ENCODE assay signal across 9 cellular contexts in the genomic region with DNA sequence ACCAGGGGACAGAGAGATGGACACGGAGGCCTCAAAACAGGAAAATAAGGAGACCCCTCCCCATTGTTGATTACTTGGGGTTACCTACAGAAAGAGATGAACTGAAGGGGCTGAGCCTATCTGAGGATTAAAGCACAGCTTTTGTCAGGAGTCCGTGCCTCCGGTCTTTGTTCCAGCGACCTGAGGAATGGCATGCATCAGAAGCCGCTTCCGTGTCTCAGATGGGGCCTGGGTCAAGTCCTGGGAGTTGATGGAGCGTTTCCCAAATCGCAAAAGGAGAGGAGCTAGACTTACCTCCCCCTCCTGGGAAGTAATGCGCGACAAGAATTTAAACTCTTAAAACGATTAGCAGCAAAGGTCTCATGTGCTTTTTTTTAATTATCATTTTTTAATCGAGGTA. TPM values are rescaled to one million over a fixed set of nuclear protein-coding genes. Genes with fewer than 3 reads are reported as not detected.
DNase-seq lines count a peak whose midpoint lies in the region; ATAC-seq and TF ChIP-seq lines count a peak whose summit lies in the region.
"Had no signal": no experiment of that assay in that cellular context is flagged by ENCODE, and none has a peak within 500 bp of the region (broad histone marks: within the 10 kb centered on the region; RNA-seq: fewer than 3 reads in every experiment).

No MANE protein-coding gene starts in this region.

- ATAC-seq in activated T-cell treated with anti-CD3 and anti-CD28 coated beads, Interleukin-2, amount 50 U/mL, for 72 hours (replicated peaks in 1 of 2): no peak
- ATAC-seq in activated naive CD8-positive, alpha-beta T cell treated with anti-CD3 and anti-CD28 coated beads, Interleukin-2, amount 10 ng/mL, durations not matched to agents 7 days and 5 days (ENCODE audit: low read depth): no peak

- H3K27me3 Mint-ChIP-seq in activated T-cell treated with anti-CD3 and anti-CD28 coated beads, Interleukin-2, amount 50 U/mL, for 72 hours (ENCODE audit: low read depth): peaks cover 74% of the 10 kb centered on the region
- H3K27me3 Mint-ChIP-seq in activated naive CD8-positive, alpha-beta T cell treated with anti-CD3 and anti-CD28 coated beads, Interleukin-2, amount 10 ng/mL, durations not matched to agents 7 days and 5 days: peaks cover 64% of the 10 kb centered on the region

- peak overlapping the region; percentile 54 for H3K4me3 ChIP-seq in kidney epithelial cell (ENCODE audit: low read depth, low read length)
- H3K4me3 ChIP-seq in tibial artery: peak overlapping the region; percentile 40 to 51

- H3K9me3 ChIP-seq in tibial artery: no peaks in the 10 kb centered on the region

- H3K36me3 ChIP-seq in kidney epithelial cell (ENCODE audit: control insufficient read depth, insufficient read depth, low read length): no peaks in the 10 kb centered on the region
- no peaks in the 10 kb centered on the region for H3K36me3 ChIP-seq in tibial artery

- H3K4me1 Mint-ChIP-seq in activated T-cell treated with anti-CD3 and anti-CD28 coated beads, Interleukin-2, amount 50 U/mL, for 72 hours (ENCODE audit: low read depth): no peaks in the 10 kb centered on the region
- peaks cover 1% of the 10 kb centered on the region for H3K4me1 Mint-ChIP-seq in activated naive CD8-positive, alpha-beta T cell treated with anti-CD3 and anti-CD28 coated beads, Interleukin-2, amount 10 ng/mL, durations not matched to agents 7 days and 5 days

- TF ChIP-seq CTCF in kidney epithelial cell (IDR thresholded peaks at IDR 0.05; ENCODE audit: insufficient read depth, low read length, poor library complexity, severe bottlenecking) (no peak), tibial artery (IDR thresholded peaks at IDR 0.05) (no peak)

- H3K27ac ChIP-seq in tibial artery: no peak overlapping the region

- peaks cover 0 to 19% (median 14%) of the 10 kb centered on the region in 4 donors for H3K4me1 ChIP-seq in tibial artery

- H3K27me3 ChIP-seq in kidney epithelial cell (ENCODE audit: control insufficient read depth, insufficient read depth, low read length) (no peaks in the 10 kb centered on the region), tibial artery (peaks cover 4 to 42% of the 10 kb centered on the region in 2 donors)

- intact Hi-C loops in tibial artery (cut with DNase I; ENCODE audit: low total_unique reads): no loop called here

- POLR2A ChIA-PET in activated naive CD8-positive, alpha-beta T cell treated with anti-CD3 and anti-CD28 coated beads, Interleukin-2, amount 10 ng/mL, durations not matched to agents 7 days and 5 days (lab: Charles Lee): no interaction called here

- DNase-seq in activated T-cell treated with anti-CD3 and anti-CD28 coated beads, Interleukin-2, amount 50 U/mL, for 72 hours: no peak
- no peak for DNase-seq in activated T-cell treated with anti-CD3 and anti-CD28 coated beads, Interleukin-2, amount 50 U/mL, for 48 hours
- no peak for DNase-seq in activated naive CD8-positive, alpha-beta T cell treated with anti-CD3 and anti-CD28 coated beads, Interleukin-2, amount 10 ng/mL, durations not matched to agents 7 days and 5 days
- no peak for DNase-seq in kidney epithelial cell (ENCODE audit: low read depth)
- DNase-seq in tibial artery: no peak
- no peak for DNase-seq in RKO (ENCODE audit: low spot score)
- no peak for DNase-seq in T-helper 9 cell
- DNase-seq in activated CD4-positive, alpha-beta T cell treated with anti-CD3 and anti-CD28 coated beads, Interleukin-2, amount 50 U/mL, for 48 hours: no peak
- DNase-seq: NCI-H2029 had no signal

- no peaks in the 10 kb centered on the region for H3K9me3 Mint-ChIP-seq in activated T-cell treated with anti-CD3 and anti-CD28 coated beads, Interleukin-2, amount 50 U/mL, for 72 hours
- H3K9me3 Mint-ChIP-seq in activated naive CD8-positive, alpha-beta T cell treated with anti-CD3 and anti-CD28 coated beads, Interleukin-2, amount 10 ng/mL, durations not matched to agents 7 days and 5 days: no peaks in the 10 kb centered on the region

- H3K4me3 Mint-ChIP-seq in activated T-cell treated with anti-CD3 and anti-CD28 coated beads, Interleukin-2, amount 50 U/mL, for 72 hours: peak overlapping the region; percentile 52 to 71
- H3K4me3 Mint-ChIP-seq in activated naive CD8-positive, alpha-beta T cell treated with anti-CD3 and anti-CD28 coated beads, Interleukin-2, amount 10 ng/mL, durations not matched to agents 7 days and 5 days: peak overlapping the region; percentile 52

- H3K27ac Mint-ChIP-seq in activated T-cell treated with anti-CD3 and anti-CD28 coated beads, Interleukin-2, amount 50 U/mL, for 72 hours: no peak overlapping the region
- no peak overlapping the region for H3K27ac Mint-ChIP-seq in activated naive CD8-positive, alpha-beta T cell treated with anti-CD3 and anti-CD28 coated beads, Interleukin-2, amount 10 ng/mL, durations not matched to agents 7 days and 5 days

- peaks cover 0 to 2% of the 10 kb centered on the region in 2 donors for H3K36me3 Mint-ChIP-seq in activated T-cell treated with anti-CD3 and anti-CD28 coated beads, Interleukin-2, amount 50 U/mL, for 72 hours (ENCODE audit: insufficient read depth in 2 of 2)
- H3K36me3 Mint-ChIP-seq in activated naive CD8-positive, alpha-beta T cell treated with anti-CD3 and anti-CD28 coated beads, Interleukin-2, amount 10 ng/mL, durations not matched to agents 7 days and 5 days: no peaks in the 10 kb centered on the region

RNA-seq across cellular contexts. Expression of gene ALDH1A3, which starts 1.0 kb away (rescaled TPM):
- under 1 TPM in 1 of 2 donors, not detected in 1; 0.14 TPM for total RNA-seq in activated T-cell treated with anti-CD3 and anti-CD28 coated beads, Interleukin-2, amount 50 U/mL, for 72 hours
- not detected for total RNA-seq in activated naive CD8-positive, alpha-beta T cell treated with anti-CD3 and anti-CD28 coated beads, Interleukin-2, amount 10 ng/mL, durations not matched to agents 7 days and 5 days
- total RNA-seq in kidney epithelial cell: 208 and 210 TPM in 2 replicates

RNA-seq across cellular contexts. Expression of gene LRRK1, which starts 40.6 kb away (rescaled TPM):
- 1 to 10 TPM in 1 of 2 donors, under 1 TPM in 1; 0.74 to 1.2 TPM for total RNA-seq in activated T-cell treated with anti-CD3 and anti-CD28 coated beads, Interleukin-2, amount 50 U/mL, for 72 hours
- total RNA-seq in activated naive CD8-positive, alpha-beta T cell treated with anti-CD3 and anti-CD28 coated beads, Interleukin-2, amount 10 ng/mL, durations not matched to agents 7 days and 5 days: under 1 TPM; 0.48 to 0.97 TPM
- total RNA-seq in kidney epithelial cell: 6.6 and 9.0 TPM in 2 replicates

Comparison
In these comparisons a context has a peak if more than half of its experiments do, and no peak if none do; other contexts are left out.
1. RNA of gene ALDH1A3, which starts 1.0 kb away (total RNA-seq): 208 to 210 TPM in kidney epithelial cell; 0.14 TPM in activated T-cell treated with anti-CD3 and anti-CD28 coated beads, Interleukin-2, amount 50 U/mL, for 72 hours and not detected in activated naive CD8-positive, alpha-beta T cell treated with anti-CD3 and anti-CD28 coated beads, Interleukin-2, amount 10 ng/mL, durations not matched to agents 7 days and 5 days; every median in the first group is over 100 times any median in the second.